In genomic region chr12:120228291-120229070, GRCh38 we compare ENCODE assay signal across 8 cellular contexts. TPM values are rescaled to one million over a fixed set of nuclear protein-coding genes. Genes with fewer than 3 reads are reported as not detected.
DNase-seq lines count a peak whose midpoint lies in the region; ATAC-seq, FAIRE-seq and TF ChIP-seq lines count a peak whose summit lies in the region.

No MANE protein-coding gene starts in this region.

- H3K27ac ChIP-seq in keratinocyte (ENCODE audit: control insufficient read depth, insufficient read depth, low read length): peak overlapping the region; percentile 98

- H3K79me2 ChIP-seq in keratinocyte (ENCODE audit: control insufficient read depth, insufficient read depth, low read length): peaks cover 85% of the 10 kb centered on the region

- peaks cover 9% of the 10 kb centered on the region for H4K20me1 ChIP-seq in keratinocyte (ENCODE audit: control insufficient read depth, extremely low read depth, insufficient read depth, low read length)

- peak overlapping the region; percentile 84 for H3K4me2 ChIP-seq in keratinocyte (ENCODE audit: control insufficient read depth, extremely low read depth, insufficient read depth, low read depth, low read length)

- no peak for FAIRE-seq in keratinocyte (lab: Jason Lieb, UNC)

- peak; percentile 74 for DNase-seq in NCI-H345 (lab: John Stamatoyannopoulos, UW)
- DNase-seq in activated CD4-positive, CD25-positive, alpha-beta regulatory T cell treated with anti-CD3 and anti-CD28 coated beads, Interleukin-2, amount 50 U/mL, for 72 hours: peak; percentile 85
- DNase-seq in cerebellar cortex (ENCODE audit: low spot score): peak; percentile 90
- no peak for DNase-seq in keratinocyte (ENCODE audit: low read depth, low spot score)
- peak; percentile 76 to 86 for DNase-seq in stimulated activated CD4-positive, alpha-beta T cell treated with anti-CD3 and anti-CD28 coated beads, Interleukin-15, amount 100 ng/mL, for 1 hour (ENCODE audit: low read depth in 1 of 2, low spot score in 1 of 2)

- H3K9ac ChIP-seq in keratinocyte (ENCODE audit: control insufficient read depth, extremely low read depth, insufficient read depth, low read length): peak overlapping the region; percentile 81

- H3K4me3 ChIP-seq in keratinocyte (ENCODE audit: control insufficient read depth in 2 of 3, extremely low read depth in 1 of 3, insufficient read depth in 2 of 3, low read depth in 1 of 3, low read length in 3 of 3): peak overlapping the region; percentile 11 to 59 (median 42)

- no peaks in the 10 kb centered on the region for H3K9me3 ChIP-seq in keratinocyte (ENCODE audit: control insufficient read depth, low read depth, low read length)

- ATAC-seq in GM18505 (IDR thresholded peaks at IDR 0.05; ENCODE audit: unreplicated experiment): peak; percentile 63
- peak; percentile 72 for ATAC-seq in HG03135 (IDR thresholded peaks at IDR 0.05; ENCODE audit: unreplicated experiment)
- ATAC-seq in GM21390 (IDR thresholded peaks at IDR 0.05; ENCODE audit: unreplicated experiment): no peak

- dilution Hi-C loops in keratinocyte (cut with MboI; ENCODE audit: extremely low pct_ligation_motif_present, low sequenced_read_pairs): no loop called here

- TF ChIP-seq POLR2A in GM18505 (IDR thresholded peaks at IDR 0.05; ENCODE audit: borderline replicate concordance, extremely low read depth, insufficient read depth, insufficient read length): no peak

- H3K36me3 ChIP-seq in keratinocyte (ENCODE audit: control insufficient read depth in 2 of 2, extremely low read depth in 1 of 2, insufficient read depth in 2 of 2, low read length in 2 of 2): peaks cover 31 to 54% of the 10 kb centered on the region in 2 experiments

- peak in 2 of 3 experiments; percentile 87 to 88 for TF ChIP-seq CTCF in keratinocyte (optimal IDR thresholded peaks at IDR 0.05 in 1 of 3, IDR thresholded peaks at IDR 0.05 in 1 of 3, conservative IDR thresholded peaks at IDR 0.05 in 1 of 3; ENCODE audit: extremely low read depth in 1 of 3, insufficient read depth in 2 of 3, low read length in 3 of 3)

- H2AFZ ChIP-seq in keratinocyte (ENCODE audit: control insufficient read depth, low read length): no peak overlapping the region

- H3K9me1 ChIP-seq in keratinocyte (ENCODE audit: control insufficient read depth, extremely low read depth, insufficient read depth, low read length): no peaks in the 10 kb centered on the region

- no peaks in the 10 kb centered on the region for H3K27me3 ChIP-seq in keratinocyte (ENCODE audit: control insufficient read depth, extremely low read depth, insufficient read depth, low read length)

- H3K4me1 ChIP-seq in keratinocyte (ENCODE audit: control insufficient read depth, extremely low read depth, insufficient read depth, low read length): peaks cover 91% of the 10 kb centered on the region

RNA-seq across cellular contexts. Expression of gene RPLP0, which starts 27.6 kb away (rescaled TPM):
- polyA plus RNA-seq in keratinocyte: 3,950 to 5,808 TPM (median 4,618 TPM) in 3 replicates
- polyA plus RNA-seq in keratinocyte (2011; ENCODE audit: low read depth): 2,331 TPM
- polyA plus RNA-seq in keratinocyte (2011; cell fraction: cytosol; rRNA removed): 5,109 and 6,391 TPM in 2 replicates
- 1,448 and 1,525 TPM in 2 replicates for polyA plus RNA-seq in keratinocyte (2011; cell fraction: nucleus; rRNA removed)
- 2,330 and 3,652 TPM in 2 replicates for polyA plus RNA-seq in keratinocyte (2012; ENCODE audit: low replicate concordance)
- polyA minus RNA-seq in keratinocyte: 3,230 to 5,763 TPM (median 4,158 TPM) in 3 replicates
- 2,814 TPM for polyA minus RNA-seq in keratinocyte (2011; cell fraction: cytosol; rRNA and poly(A)+ RNA removed)
- 617 and 664 TPM in 2 replicates for polyA minus RNA-seq in keratinocyte (2011; cell fraction: nucleus; rRNA and poly(A)+ RNA removed)

RNA-seq across cellular contexts. Expression of gene GCN1, which starts 34.0 kb away (rescaled TPM):
- polyA plus RNA-seq in keratinocyte: 26.1 to 56.3 TPM (median 34.1 TPM) in 3 replicates
- 33.4 TPM for polyA plus RNA-seq in keratinocyte (2011; ENCODE audit: low read depth)
- polyA plus RNA-seq in keratinocyte (2011; cell fraction: cytosol; rRNA removed): 21.4 and 29.2 TPM in 2 replicates
- 210 and 283 TPM in 2 replicates for polyA plus RNA-seq in keratinocyte (2011; cell fraction: nucleus; rRNA removed)
- polyA plus RNA-seq in keratinocyte (2012; ENCODE audit: low replicate concordance): 24.1 and 58.8 TPM in 2 replicates
- 161 to 298 TPM (median 224 TPM) in 3 replicates for polyA minus RNA-seq in keratinocyte
- polyA minus RNA-seq in keratinocyte (2011; cell fraction: cytosol; rRNA and poly(A)+ RNA removed): 102 TPM
- polyA minus RNA-seq in keratinocyte (2011; cell fraction: nucleus; rRNA and poly(A)+ RNA removed): 202 and 229 TPM in 2 replicates

RNA-seq across cellular contexts. Expression of gene PXN, which starts 37.0 kb away (rescaled TPM):
- 98.7 to 224 TPM (median 114 TPM) in 3 replicates for polyA plus RNA-seq in keratinocyte
- polyA plus RNA-seq in keratinocyte (2011; ENCODE audit: low read depth): 68.4 TPM
- polyA plus RNA-seq in keratinocyte (2011; cell fraction: cytosol; rRNA removed): 160 and 207 TPM in 2 replicates
- 382 and 553 TPM in 2 replicates for polyA plus RNA-seq in keratinocyte (2011; cell fraction: nucleus; rRNA removed)
- 102 and 393 TPM in 2 replicates for polyA plus RNA-seq in keratinocyte (2012; ENCODE audit: low replicate concordance)
- 166 to 1,266 TPM (median 204 TPM) in 3 replicates for polyA minus RNA-seq in keratinocyte
- 149 TPM for polyA minus RNA-seq in keratinocyte (2011; cell fraction: cytosol; rRNA and poly(A)+ RNA removed)
- polyA minus RNA-seq in keratinocyte (2011; cell fraction: nucleus; rRNA and poly(A)+ RNA removed): 171 and 252 TPM in 2 replicates
